9 cellular contexts compared by ENCODE assay signal in genomic region chr11:113773092-113773415, GRCh38. TPM values are rescaled to one million over a fixed set of nuclear protein-coding genes. Genes with fewer than 3 reads are reported as not detected.
DNase-seq lines count a peak whose midpoint lies in the region; ATAC-seq and TF ChIP-seq lines count a peak whose summit lies in the region.
"Had no signal": no experiment of that assay in that cellular context is flagged by ENCODE, and none has a peak within 500 bp of the region (broad histone marks: within the 10 kb centered on the region; RNA-seq: fewer than 3 reads in every experiment).

No MANE protein-coding gene starts in this region.

- no peak for DNase-seq in activated naive CD4-positive, alpha-beta T cell treated with anti-CD3 and anti-CD28 coated beads for 36 hours
- no peak for DNase-seq in activated naive CD4-positive, alpha-beta T cell treated with anti-CD3 and anti-CD28 coated beads, Interleukin-2, amount 50 U/mL, for 16 hours
- DNase-seq in NCI-H526 treated with DMSO at 0.1 percent for 48 hours (lab: John Stamatoyannopoulos, UW) (peak; percentile 70), dorsolateral prefrontal cortex (no peak), SIG-M5 treated with dmso at 0.1 percent for 504 hours (lab: John Stamatoyannopoulos, UW; ENCODE audit: unreplicated experiment) (no peak)

- H3K4me1 ChIP-seq in mononuclear cell (ENCODE audit: insufficient read depth, low read length): peaks cover 12% of the 10 kb centered on the region

- H3K27ac Mint-ChIP-seq in activated naive CD4-positive, alpha-beta T cell treated with anti-CD3 and anti-CD28 coated beads for 36 hours: peak overlapping the region; percentile 96

- H3K4me3 ChIP-seq in dorsolateral prefrontal cortex (peak overlapping the region; percentile 39 to 97 (median 86)), mononuclear cell (ENCODE audit: low read length) (peak overlapping the region; percentile 87)

- peaks cover 16% of the 10 kb centered on the region for H3K36me3 Mint-ChIP-seq in activated naive CD4-positive, alpha-beta T cell treated with anti-CD3 and anti-CD28 coated beads for 36 hours (ENCODE audit: low read depth)

- peak overlapping the region; percentile 100 for H3K4me3 Mint-ChIP-seq in activated naive CD4-positive, alpha-beta T cell treated with anti-CD3 and anti-CD28 coated beads for 36 hours

- CTCF ChIA-PET in activated naive CD4-positive, alpha-beta T cell treated with anti-CD3 and anti-CD28 coated beads for 36 hours (lab: Charles Lee): interaction anchor here (0.6 to 1.6 kb wide), 6 partner anchors 11 to 47 kb away, joined by 3 to 5 read pairs (median 4); no protein-coding TSS in a partner anchor

- ATAC-seq in GM19351 (IDR thresholded peaks at IDR 0.05; ENCODE audit: unreplicated experiment) (no peak), GM19463 (IDR thresholded peaks at IDR 0.05; ENCODE audit: unreplicated experiment) (no peak)

- TF ChIP-seq CTCF in dorsolateral prefrontal cortex (IDR thresholded peaks at IDR 0.05 in 54 of 56, conservative IDR thresholded peaks at IDR 0.05 in 2 of 56; ENCODE audit: low read depth in 1 of 56, partially characterized antibody in 56 of 56): no peak

- no peaks in the 10 kb centered on the region for H3K9me3 Mint-ChIP-seq in activated naive CD4-positive, alpha-beta T cell treated with anti-CD3 and anti-CD28 coated beads for 36 hours

- H3K27me3 ChIP-seq in dorsolateral prefrontal cortex (no peaks in the 10 kb centered on the region), mononuclear cell (ENCODE audit: insufficient read depth, low read length) (peaks cover under 1% of the 10 kb centered on the region)

- H3K27ac ChIP-seq in dorsolateral prefrontal cortex: peak overlapping the region in 47 of 59 donors; percentile 30 to 95 (median 83)

- no peaks in the 10 kb centered on the region for H3K27me3 Mint-ChIP-seq in activated naive CD4-positive, alpha-beta T cell treated with anti-CD3 and anti-CD28 coated beads for 36 hours (ENCODE audit: low read depth)

- H3K4me1 Mint-ChIP-seq in activated naive CD4-positive, alpha-beta T cell treated with anti-CD3 and anti-CD28 coated beads for 36 hours (ENCODE audit: low read depth): peaks cover 19% of the 10 kb centered on the region

- intact Hi-C loops in activated naive CD4-positive, alpha-beta T cell treated with anti-CD3 and anti-CD28 coated beads for 36 hours (cut with micrococcal nuclease): loop anchor here (1.0 to 10.0 kb wide), 8 partner anchors 36 to 1688 kb away; partner anchors contain the start of genes C11orf71, PTS, RBM7 and SDHD
- intact Hi-C loops in dorsolateral prefrontal cortex (cut with DNase I): loop anchor here (5.0 to 10.0 kb wide), 4 partner anchors 68 to 632 kb away; partner anchors contain the start of genes USP28 (in 2 of the 2), C11orf71 (in 1 of the 2), RBM7 (in 1 of the 2) and TMPRSS5 (in 1 of the 2)

- no peaks in the 10 kb centered on the region for H3K9me3 ChIP-seq in mononuclear cell (ENCODE audit: low read depth, low read length)

RNA-seq across cellular contexts. Expression of gene ZW10, which starts 0.4 kb away (rescaled TPM):
- total RNA-seq in activated naive CD4-positive, alpha-beta T cell treated with anti-CD3 and anti-CD28 coated beads for 36 hours: 10 to 100 TPM; 10.7 to 11.6 TPM
- total RNA-seq in dorsolateral prefrontal cortex (10 to 100 TPM in 118 of 120 experiments, 1 to 10 TPM in 2; 8.4 to 21.0 (median 13.8) TPM), mononuclear cell (4.9 TPM)

RNA-seq across cellular contexts. Expression of gene CLDN25, which starts 6.5 kb away (rescaled TPM):
- total RNA-seq in activated naive CD4-positive, alpha-beta T cell treated with anti-CD3 and anti-CD28 coated beads for 36 hours: not detected
- total RNA-seq in dorsolateral prefrontal cortex: not detected
- not detected for total RNA-seq in mononuclear cell
- total RNA-seq: pulmonary artery endothelial cell had no signal
